9 cellular contexts compared by ENCODE assay signal in genomic region chr5:57383093-57383861, GRCh38.
A peak's percentile ranks its signal among the peaks of the same experiment; 100 is the strongest.
DNase-seq lines count a peak whose midpoint lies in the region; ATAC-seq and TF ChIP-seq lines count a peak whose summit lies in the region.
"Had no signal": no experiment of that assay in that cellular context is flagged by ENCODE, and none has a peak within 500 bp of the region (broad histone marks: within the 10 kb centered on the region; RNA-seq: fewer than 3 reads in every experiment).

No MANE protein-coding gene starts in this region.

- H3K4me3 Mint-ChIP-seq in activated naive CD8-positive, alpha-beta T cell treated with anti-CD3 and anti-CD28 coated beads, Interleukin-2, amount 50 U/mL, for 24 hours: no peak overlapping the region

- H3K79me2 ChIP-seq in Loucy (ENCODE audit: insufficient read depth, low read length): no peaks in the 10 kb centered on the region

- H3K4me3 ChIP-seq in Loucy (ENCODE audit: low read length, poor library complexity, severe bottlenecking) (peak overlapping the region; percentile 42), liver (ENCODE audit: low read depth in 1 of 3, low read length in 3 of 3) (no peak overlapping the region)
- H3K4me3 ChIP-seq: upper lobe of left lung had no signal

- H3K27me3 ChIP-seq in Loucy (ENCODE audit: insufficient read depth, low read length, poor library complexity, severe bottlenecking): no peaks in the 10 kb centered on the region
- H3K27me3 ChIP-seq in liver (ENCODE audit: control insufficient read depth in 4 of 4, insufficient read depth in 4 of 4, low read length in 3 of 4): no peaks in the 10 kb centered on the region
- H3K27me3 ChIP-seq: upper lobe of left lung had no signal

- H3K9me3 Mint-ChIP-seq in activated naive CD8-positive, alpha-beta T cell treated with anti-CD3 and anti-CD28 coated beads, Interleukin-2, amount 50 U/mL, for 24 hours: no peaks in the 10 kb centered on the region

- WGBS in liver: 34% methylated on average over 9 of the region's 9 CpGs

- H3K36me3 Mint-ChIP-seq in activated naive CD8-positive, alpha-beta T cell treated with anti-CD3 and anti-CD28 coated beads, Interleukin-2, amount 50 U/mL, for 24 hours (ENCODE audit: low read depth): no peaks in the 10 kb centered on the region

- H3K36me3 ChIP-seq in Loucy (ENCODE audit: insufficient read depth, low read length): no peaks in the 10 kb centered on the region
- no peaks in the 10 kb centered on the region for H3K36me3 ChIP-seq in liver (ENCODE audit: control insufficient read depth in 4 of 4, insufficient read depth in 3 of 4, low read depth in 1 of 4, low read length in 3 of 4)
- H3K36me3 ChIP-seq: upper lobe of left lung had no signal

- peaks cover 2% of the 10 kb centered on the region for H3K27me3 Mint-ChIP-seq in activated naive CD8-positive, alpha-beta T cell treated with anti-CD3 and anti-CD28 coated beads, Interleukin-2, amount 50 U/mL, for 24 hours

- H3K4me1 ChIP-seq in Loucy (ENCODE audit: insufficient read depth, low read length, poor library complexity, severe bottlenecking): peaks cover 16% of the 10 kb centered on the region
- no peaks in the 10 kb centered on the region for H3K4me1 ChIP-seq in liver (ENCODE audit: control insufficient read depth in 4 of 4, insufficient read depth in 4 of 4, low read length in 3 of 4)

- no peaks in the 10 kb centered on the region for H4K20me1 ChIP-seq in Loucy (ENCODE audit: insufficient read depth, low read length, poor library complexity, severe bottlenecking)

- H2AFZ ChIP-seq in Loucy (ENCODE audit: low read length): peak overlapping the region; percentile 51; the same call in 1 of the 2 replicates

- no peak overlapping the region for H3K27ac ChIP-seq in liver (ENCODE audit: low read depth in 1 of 2, low read length in 2 of 2)
- H3K27ac ChIP-seq: upper lobe of left lung had no signal

- peaks cover 4% of the 10 kb centered on the region for H3F3A ChIP-seq in Loucy (ENCODE audit: low read depth)

- ATAC-seq in activated naive CD8-positive, alpha-beta T cell treated with anti-CD3 and anti-CD28 coated beads, Interleukin-2, amount 50 U/mL, for 24 hours: peak; percentile 80
- ATAC-seq in GM18517 (IDR thresholded peaks at IDR 0.05; ENCODE audit: unreplicated experiment): no peak

- H3K9ac ChIP-seq in Loucy (ENCODE audit: low read depth, low read length, poor library complexity, severe bottlenecking) (peak overlapping the region; percentile 54), liver (ENCODE audit: low read depth in 1 of 2, low read length in 2 of 2) (no peak overlapping the region)

- H3K27ac Mint-ChIP-seq in activated naive CD8-positive, alpha-beta T cell treated with anti-CD3 and anti-CD28 coated beads, Interleukin-2, amount 50 U/mL, for 24 hours: no peak overlapping the region

- no peaks in the 10 kb centered on the region for H3K9me2 ChIP-seq in Loucy (replicated peaks; ENCODE audit: low read depth, low read length)

- peak; percentile 33 to 55 for TF ChIP-seq RAD21 in liver (IDR thresholded peaks at IDR 0.05)

- TF ChIP-seq CTCF in AG09319 (IDR thresholded peaks at IDR 0.05; ENCODE audit: low read depth, low read length) (peak; percentile 61), Loucy (conservative IDR thresholded peaks at IDR 0.05; ENCODE audit: low read length) (peak; percentile 42), liver (IDR thresholded peaks at IDR 0.05; ENCODE audit: low read depth, low read length, missing input control) (peak; percentile 1)

- peak; percentile 69 for DNase-seq in AG09319 (ENCODE audit: extremely low read depth, low read depth)
- peak; percentile 6 for DNase-seq in activated naive CD8-positive, alpha-beta T cell treated with anti-CD3 and anti-CD28 coated beads, Interleukin-2, amount 50 U/mL, for 24 hours
- DNase-seq in NCI-H446 treated with DMSO at 0.1 percent for 48 hours (lab: John Stamatoyannopoulos, UW): no peak
- DNase-seq in NCI-H524 (lab: John Stamatoyannopoulos, UW): no peak
- no peak for DNase-seq in Ammon's horn (ENCODE audit: low spot score)
- DNase-seq: upper lobe of left lung had no signal

- H3K4me1 Mint-ChIP-seq in activated naive CD8-positive, alpha-beta T cell treated with anti-CD3 and anti-CD28 coated beads, Interleukin-2, amount 50 U/mL, for 24 hours: peaks cover 7% of the 10 kb centered on the region

- peak overlapping the region; percentile 73 for H3K4me2 ChIP-seq in Loucy (ENCODE audit: low read depth, low read length, poor library complexity, severe bottlenecking)

- H3K9me3 ChIP-seq in Loucy (ENCODE audit: insufficient read depth, low read depth, low read length) (no peaks in the 10 kb centered on the region), liver (ENCODE audit: control insufficient read depth in 4 of 4, low read length in 3 of 4) (no peaks in the 10 kb centered on the region)
- H3K9me3 ChIP-seq: upper lobe of left lung had no signal

TF ChIP-seq in liver, 16 proteins besides CTCF, POLR2A, EP300 and RAD21:
- TF ChIP-seq RXRA (IDR thresholded peaks at IDR 0.05) (no peak), ZBTB33 (IDR thresholded peaks at IDR 0.05) (no peak), NR2F2 (IDR thresholded peaks at IDR 0.05) (no peak), EGR1 (IDR thresholded peaks at IDR 0.05; ENCODE audit: low read depth in 2 of 2) (no peak), SP1 (IDR thresholded peaks at IDR 0.05) (no peak), JUND (IDR thresholded peaks at IDR 0.05) (no peak), MAX (IDR thresholded peaks at IDR 0.05) (no peak), YY1 (IDR thresholded peaks at IDR 0.05) (no peak), GABPA (IDR thresholded peaks at IDR 0.05 in 1 of 2, conservative IDR thresholded peaks at IDR 0.05 in 1 of 2) (no peak), TAF1 (conservative IDR thresholded peaks at IDR 0.05) (no peak), HNF4A (conservative IDR thresholded peaks at IDR 0.05) (no peak), ATF3 (IDR thresholded peaks at IDR 0.05) (no peak), HNF4G (IDR thresholded peaks at IDR 0.05) (no peak), FOXA1 (IDR thresholded peaks at IDR 0.05) (no peak), FOXA2 (IDR thresholded peaks at IDR 0.05) (no peak)
- TF ChIP-seq, protein P1, sequence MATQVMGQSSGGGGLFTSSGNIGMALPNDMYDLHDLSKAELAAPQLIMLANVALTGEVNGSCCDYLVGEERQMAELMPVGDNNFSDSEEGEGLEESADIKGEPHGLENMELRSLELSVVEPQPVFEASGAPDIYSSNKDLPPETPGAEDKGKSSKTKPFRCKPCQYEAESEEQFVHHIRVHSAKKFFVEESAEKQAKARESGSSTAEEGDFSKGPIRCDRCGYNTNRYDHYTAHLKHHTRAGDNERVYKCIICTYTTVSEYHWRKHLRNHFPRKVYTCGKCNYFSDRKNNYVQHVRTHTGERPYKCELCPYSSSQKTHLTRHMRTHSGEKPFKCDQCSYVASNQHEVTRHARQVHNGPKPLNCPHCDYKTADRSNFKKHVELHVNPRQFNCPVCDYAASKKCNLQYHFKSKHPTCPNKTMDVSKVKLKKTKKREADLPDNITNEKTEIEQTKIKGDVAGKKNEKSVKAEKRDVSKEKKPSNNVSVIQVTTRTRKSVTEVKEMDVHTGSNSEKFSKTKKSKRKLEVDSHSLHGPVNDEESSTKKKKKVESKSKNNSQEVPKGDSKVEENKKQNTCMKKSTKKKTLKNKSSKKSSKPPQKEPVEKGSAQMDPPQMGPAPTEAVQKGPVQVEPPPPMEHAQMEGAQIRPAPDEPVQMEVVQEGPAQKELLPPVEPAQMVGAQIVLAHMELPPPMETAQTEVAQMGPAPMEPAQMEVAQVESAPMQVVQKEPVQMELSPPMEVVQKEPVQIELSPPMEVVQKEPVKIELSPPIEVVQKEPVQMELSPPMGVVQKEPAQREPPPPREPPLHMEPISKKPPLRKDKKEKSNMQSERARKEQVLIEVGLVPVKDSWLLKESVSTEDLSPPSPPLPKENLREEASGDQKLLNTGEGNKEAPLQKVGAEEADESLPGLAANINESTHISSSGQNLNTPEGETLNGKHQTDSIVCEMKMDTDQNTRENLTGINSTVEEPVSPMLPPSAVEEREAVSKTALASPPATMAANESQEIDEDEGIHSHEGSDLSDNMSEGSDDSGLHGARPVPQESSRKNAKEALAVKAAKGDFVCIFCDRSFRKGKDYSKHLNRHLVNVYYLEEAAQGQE (IDR thresholded peaks at IDR 0.05): no peak

Comparison
In these comparisons a context has a peak if more than half of its experiments do, and no peak if none do; other contexts are left out.
1. DNase-seq: peak in AG09319 (single experiment) and activated naive CD8-positive, alpha-beta T cell treated with anti-CD3 and anti-CD28 coated beads, Interleukin-2, amount 50 U/mL, for 24 hours (single experiment); none in NCI-H446 treated with DMSO at 0.1 percent for 48 hours (single experiment), NCI-H524 (0 of 2) and Ammon's horn (single experiment).
2. CTCF ChIP-seq: peak in every context shown above with its lines; median percentile 61 in AG09319; 42 in Loucy; 1 in liver.